Comparison of ENCODE assay signal across 10 cellular contexts in the genomic region with DNA sequence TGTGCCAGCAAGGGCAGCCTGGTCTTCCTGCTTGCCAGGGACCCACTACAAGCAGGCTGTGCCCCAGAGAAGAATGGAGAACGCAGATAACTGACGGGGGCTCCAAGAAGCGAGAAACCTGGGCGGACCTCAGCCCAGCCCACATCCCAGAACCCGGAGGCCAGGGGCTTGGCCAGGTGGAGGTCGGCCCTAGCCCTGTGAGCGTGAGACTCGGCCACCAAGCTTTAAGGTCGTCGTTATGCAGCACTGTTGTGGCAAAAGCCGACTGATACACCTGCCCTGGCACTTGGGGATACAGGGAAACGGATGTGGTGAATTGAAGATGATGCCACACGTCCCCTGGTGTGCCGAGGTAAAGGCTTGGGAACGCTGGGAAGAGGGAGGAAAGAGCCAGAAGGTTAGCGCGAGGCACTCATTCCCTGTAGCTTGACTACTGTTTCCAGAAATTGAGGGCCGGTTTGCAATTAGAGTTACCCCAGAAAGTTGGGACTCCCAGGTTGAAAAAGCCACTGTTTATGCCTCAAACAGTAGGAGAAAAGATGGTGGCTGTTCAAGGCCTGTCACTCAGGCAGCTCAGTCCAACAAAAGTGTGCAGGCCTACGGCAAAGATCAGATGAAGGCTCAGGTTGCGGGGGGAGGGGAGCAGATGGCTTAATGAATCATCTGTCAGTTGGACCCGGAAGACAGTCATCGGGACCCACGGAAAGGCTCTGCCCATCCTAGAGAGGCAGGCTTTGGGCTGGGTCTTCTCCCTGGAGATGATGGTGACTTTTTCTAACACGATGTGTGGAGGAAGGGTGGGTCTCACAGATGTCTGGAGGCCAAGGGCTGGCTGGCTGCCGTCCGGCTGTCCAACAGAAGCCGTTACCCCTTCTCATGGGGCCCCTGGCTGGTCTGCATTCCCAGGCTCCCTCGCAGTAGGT. TPM values are rescaled to one million over a fixed set of nuclear protein-coding genes. Genes with fewer than 3 reads are reported as not detected.
DNase-seq lines count a peak whose midpoint lies in the region; ATAC-seq and TF ChIP-seq lines count a peak whose summit lies in the region.
"Had no signal": no experiment of that assay in that cellular context is flagged by ENCODE, and none has a peak within 500 bp of the region (broad histone marks: within the 10 kb centered on the region; RNA-seq: fewer than 3 reads in every experiment).

No MANE protein-coding gene starts in this region.

- H4K91ac ChIP-seq in mesenchymal stem cell (ENCODE audit: low read length), result peak overlapping the region; percentile 80

- H3K23ac ChIP-seq in mesenchymal stem cell (ENCODE audit: low read length in 2 of 2), result peak overlapping the region in 1 of 2 experiments; percentile 72

- peaks cover 17% of the 10 kb centered on the region for H3K4me1 ChIP-seq in mesenchymal stem cell (ENCODE audit: control insufficient read depth, insufficient read depth, low read depth, low read length)

- ATAC-seq in GM19328 (IDR thresholded peaks at IDR 0.05; ENCODE audit: unreplicated experiment) (no peak), HG02938 (IDR thresholded peaks at IDR 0.05; ENCODE audit: unreplicated experiment) (no peak), GM18861 (IDR thresholded peaks at IDR 0.05; ENCODE audit: unreplicated experiment) (no peak)

- no peak overlapping the region for H2BK5ac ChIP-seq in mesenchymal stem cell (ENCODE audit: low read depth, low read length, poor library complexity, severe bottlenecking)

- peak overlapping the region; percentile 88 for H4K8ac ChIP-seq in mesenchymal stem cell (ENCODE audit: low read length)

- H3K27ac ChIP-seq in C4-2B (peak overlapping the region; percentile 44; the same call in 1 of the 2 replicates), SK-N-MC (peak overlapping the region; percentile 75), mesenchymal stem cell (ENCODE audit: low read length, poor library complexity, severe bottlenecking) (no peak overlapping the region)

- peak; percentile 86 for DNase-seq in LHCN-M2 (ENCODE audit: low read depth)
- no peak for DNase-seq in SK-N-MC (ENCODE audit: low read depth, low spot score)
- no peak for DNase-seq in mesenchymal stem cell
- DNase-seq in midbrain (lab: John Stamatoyannopoulos, UW), result no peak
- DNase-seq: NCI-H1048, nucleus accumbens had no signal

- H3K79me1 ChIP-seq in mesenchymal stem cell (replicated peaks; ENCODE audit: low read length, poor library complexity, severe bottlenecking), result peaks cover 5% of the 10 kb centered on the region

- H2AK5ac ChIP-seq in mesenchymal stem cell (ENCODE audit: low read length, severe bottlenecking), result peak overlapping the region; percentile 21

- H2AFZ ChIP-seq in mesenchymal stem cell (ENCODE audit: low read depth, low read length), result peak overlapping the region; percentile 58

- H2BK12ac ChIP-seq in mesenchymal stem cell (ENCODE audit: low read length in 2 of 2), result peak overlapping the region; percentile 82 to 83

- H3K36me3 ChIP-seq in SK-N-MC (ENCODE audit: insufficient read depth, low read length) (no peaks in the 10 kb centered on the region; the same call in 1 of the 2 replicates), mesenchymal stem cell (ENCODE audit: control insufficient read depth in 1 of 2, insufficient read depth in 2 of 2, low read depth in 1 of 2, low read length in 2 of 2) (peaks cover 0 to 3% of the 10 kb centered on the region in 2 experiments)

- H3K9ac ChIP-seq in SK-N-MC (ENCODE audit: insufficient read length) (no peak overlapping the region), mesenchymal stem cell (ENCODE audit: low read length) (no peak overlapping the region)

- 75% methylated on average over 28 of the region's 28 CpGs for WGBS in mesenchymal stem cell

- H3K18ac ChIP-seq in mesenchymal stem cell (ENCODE audit: low read depth in 1 of 2, low read length in 2 of 2), result peak overlapping the region; percentile 37 to 81

- H3K4me3 ChIP-seq in SK-N-MC, result no peak overlapping the region
- H3K4me3 ChIP-seq in mesenchymal stem cell (ENCODE audit: insufficient read depth in 1 of 2, low read depth in 1 of 2, low read length in 2 of 2), result no peak overlapping the region

- peak overlapping the region; percentile 61 to 71 for H3K4ac ChIP-seq in mesenchymal stem cell (ENCODE audit: low read depth in 1 of 2, low read length in 2 of 2)

- no peak overlapping the region for H3K14ac ChIP-seq in mesenchymal stem cell (ENCODE audit: low read length in 2 of 2)

- peaks cover 0 to 8% of the 10 kb centered on the region in 2 experiments for H3K27me3 ChIP-seq in mesenchymal stem cell (ENCODE audit: control insufficient read depth in 1 of 2, insufficient read depth in 1 of 2, low read length in 2 of 2)

- no peak overlapping the region for H3K4me2 ChIP-seq in mesenchymal stem cell (ENCODE audit: low read length, poor library complexity, severe bottlenecking)

- H2BK120ac ChIP-seq in mesenchymal stem cell (ENCODE audit: low read depth, low read length), result peak overlapping the region; percentile 58

- TF ChIP-seq CTCF in C4-2B (conservative IDR thresholded peaks at IDR 0.05), result no peak

- H2BK15ac ChIP-seq in mesenchymal stem cell (ENCODE audit: low read depth, poor library complexity, severe bottlenecking), result peak overlapping the region; percentile 93

- H3K9me3 ChIP-seq in SK-N-MC (ENCODE audit: low read depth, low read length), result no peaks in the 10 kb centered on the region
- H3K9me3 ChIP-seq in mesenchymal stem cell (ENCODE audit: control insufficient read depth, low read length), result no peaks in the 10 kb centered on the region

RNA-seq across cellular contexts. Expression of a gene that starts 45.6 kb away (rescaled TPM):
- total RNA-seq in LHCN-M2 (2014; rRNA removed), result 4.9 and 6.6 TPM in 2 replicates
- polyA plus RNA-seq in LHCN-M2 (2012), result 3.6 TPM
- 8.3 TPM for polyA plus RNA-seq in mesenchymal stem cell (2013, experiment 1 of 2)
- 8.6 TPM for polyA plus RNA-seq in mesenchymal stem cell (2013, experiment 2 of 2)

RNA-seq across cellular contexts. Expression of a gene that starts 54.6 kb away (rescaled TPM):
- 81.5 and 86.4 TPM in 2 replicates for total RNA-seq in LHCN-M2 (2014; rRNA removed)
- polyA plus RNA-seq in LHCN-M2 (2012), result 40.5 TPM
- polyA plus RNA-seq in mesenchymal stem cell (2013, experiment 1 of 2), result 54.5 TPM
- polyA plus RNA-seq in mesenchymal stem cell (2013, experiment 2 of 2), result 52.5 TPM
